ENCODE assay signal across 32 cellular contexts in the genomic region with DNA sequence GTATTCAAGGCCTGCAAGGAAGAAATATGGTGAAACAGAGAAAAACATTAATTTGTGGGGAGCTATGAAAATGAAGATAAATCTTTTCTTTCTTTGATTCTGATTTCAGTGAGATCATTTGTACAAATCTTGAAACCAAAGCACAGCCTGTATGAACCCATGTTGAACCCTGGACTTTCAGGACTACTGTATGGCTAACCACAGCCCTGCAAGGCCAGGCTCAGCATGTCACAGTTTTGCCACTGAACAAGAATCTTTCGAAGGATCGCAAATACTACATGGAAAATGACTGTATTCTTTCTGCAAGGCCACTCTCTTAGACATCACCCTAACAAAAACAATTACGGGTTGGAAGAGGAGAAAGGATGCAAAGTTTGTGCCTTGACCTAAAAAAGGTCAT.
"Had no signal": no experiment of that assay in that cellular context is flagged by ENCODE, and none has a peak within 500 bp of the region (broad histone marks: within the 10 kb centered on the region; RNA-seq: fewer than 3 reads in every experiment).

No MANE protein-coding gene starts in this region.

- ATAC-seq: Panc1, Right ventricle myocardium inferior, SK-N-SH treated with all-trans-retinoic acid at 6 μM for 48 hours had no signal

- H3K4me3 ChIP-seq: PC-9, SJCRH30, SK-N-MC had no signal

- H3K4me2 ChIP-seq: PC-9 had no signal

- H3K4me1 ChIP-seq: SJCRH30 had no signal

- H3K36me3 ChIP-seq: SJCRH30 had no signal

- FAIRE-seq: RCC 7860 had no signal

- H2AFZ ChIP-seq: PC-9 had no signal

- DNase-seq: Karpas-422, KG1, MM.1S, MV-4-11, NCI-H1092, NCI-H1105, NCI-H1417 treated with DMSO at 0.1 percent for 48 hours, NCI-H1436 treated with DMSO at 0.1 percent for 48 hours, NCI-H1694 treated with DMSO at 0.1 percent for 48 hours, NCI-H187 treated with DMSO at 0.1 percent for 48 hours, NCI-H2029 treated with DMSO at 0.1 percent for 48 hours, NCI-H2081 treated with DMSO at 0.1 percent for 48 hours, NCI-H2107, NCI-H2171, NCI-H226, NCI-H446 treated with DMSO at 0.1 percent for 48 hours, NCI-H510A, NCI-H524, NCI-H526, NCI-H69, NCI-H748 treated with DMSO at 0.1 percent for 48 hours, NCI-H82, PC-9, SHP77, SIG-M5, SJCRH30 had no signal

- H3K27me3 ChIP-seq: SJCRH30 had no signal

- H3K27ac ChIP-seq: PC-9, RWPE1, SJCRH30, SK-N-MC had no signal

- H3K9me3 ChIP-seq: SJCRH30 had no signal
